1 cellular context compared by ENCODE assay signal in genomic region chr10:121927841-121928527, GRCh38.
A peak's percentile ranks its signal among the peaks of the same experiment; 100 is the strongest.
TF ChIP-seq lines count a peak whose summit lies in the region.

ATE1 (minus strand) TSS chr10:121928031; CDS start chr10:121927949, 82 bp downstream.

TF ChIP-seq in K562, 482 proteins besides CTCF, POLR2A, EP300 and RAD21 (continued from another document):
- TF ChIP-seq MYC (IDR thresholded peaks at IDR 0.05; ENCODE audit: low read depth, low read length): 0 out of 2 replicates have a peak, but pooled peaks have one; percentile 26
- no peak for TF ChIP-seq MYC (CRISPR knock-in tag; IDR thresholded peaks at IDR 0.05; ENCODE audit: borderline replicate concordance, low read depth)
- TF ChIP-seq, protein P1, sequence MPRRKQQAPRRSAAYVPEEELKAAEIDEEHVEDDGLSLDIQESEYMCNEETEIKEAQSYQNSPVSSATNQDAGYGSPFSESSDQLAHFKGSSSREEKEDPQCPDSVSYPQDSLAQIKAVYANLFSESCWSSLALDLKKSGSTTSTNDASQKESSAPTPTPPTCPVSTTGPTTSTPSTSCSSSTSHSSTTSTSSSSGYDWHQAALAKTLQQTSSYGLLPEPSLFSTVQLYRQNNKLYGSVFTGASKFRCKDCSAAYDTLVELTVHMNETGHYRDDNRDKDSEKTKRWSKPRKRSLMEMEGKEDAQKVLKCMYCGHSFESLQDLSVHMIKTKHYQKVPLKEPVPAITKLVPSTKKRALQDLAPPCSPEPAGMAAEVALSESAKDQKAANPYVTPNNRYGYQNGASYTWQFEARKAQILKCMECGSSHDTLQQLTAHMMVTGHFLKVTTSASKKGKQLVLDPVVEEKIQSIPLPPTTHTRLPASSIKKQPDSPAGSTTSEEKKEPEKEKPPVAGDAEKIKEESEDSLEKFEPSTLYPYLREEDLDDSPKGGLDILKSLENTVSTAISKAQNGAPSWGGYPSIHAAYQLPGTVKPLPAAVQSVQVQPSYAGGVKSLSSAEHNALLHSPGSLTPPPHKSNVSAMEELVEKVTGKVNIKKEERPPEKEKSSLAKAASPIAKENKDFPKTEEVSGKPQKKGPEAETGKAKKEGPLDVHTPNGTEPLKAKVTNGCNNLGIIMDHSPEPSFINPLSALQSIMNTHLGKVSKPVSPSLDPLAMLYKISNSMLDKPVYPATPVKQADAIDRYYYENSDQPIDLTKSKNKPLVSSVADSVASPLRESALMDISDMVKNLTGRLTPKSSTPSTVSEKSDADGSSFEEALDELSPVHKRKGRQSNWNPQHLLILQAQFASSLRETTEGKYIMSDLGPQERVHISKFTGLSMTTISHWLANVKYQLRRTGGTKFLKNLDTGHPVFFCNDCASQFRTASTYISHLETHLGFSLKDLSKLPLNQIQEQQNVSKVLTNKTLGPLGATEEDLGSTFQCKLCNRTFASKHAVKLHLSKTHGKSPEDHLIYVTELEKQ (CRISPR knock-in tag; IDR thresholded peaks at IDR 0.05): no peak
- TF ChIP-seq MTA2 (IDR thresholded peaks at IDR 0.05; ENCODE audit: low read depth): no peak
- TF ChIP-seq ZNF639 (CRISPR knock-in tag; conservative IDR thresholded peaks at IDR 0.05 in 1 of 2, IDR thresholded peaks at IDR 0.05 in 1 of 2): peak in 1 of 2 experiments; percentile 91; a peak in 2 of 4 replicates
- no peak for TF ChIP-seq KLF16 (IDR thresholded peaks at IDR 0.05)
- TF ChIP-seq NCOA1 (IDR thresholded peaks at IDR 0.05; ENCODE audit: low read depth): peak; percentile 42; the same call in 1 of the 2 replicates
- TF ChIP-seq ETS2 (tag; IDR thresholded peaks at IDR 0.05; ENCODE audit: borderline replicate concordance, poor library complexity, severe bottlenecking): no peak
- TF ChIP-seq KAT7 (CRISPR knock-in tag; IDR thresholded peaks at IDR 0.05; ENCODE audit: borderline replicate concordance): peak; percentile 48; the same call in 1 of the 2 replicates
- TF ChIP-seq C11orf30 (IDR thresholded peaks at IDR 0.05; ENCODE audit: low read depth): 0 out of 2 replicates have a peak, but pooled peaks have one; percentile 5
- peak; percentile 52 for TF ChIP-seq PCBP1 (IDR thresholded peaks at IDR 0.05; ENCODE audit: low read depth, low read length, poor library complexity, severe bottlenecking)
- TF ChIP-seq PATZ1 (CRISPR knock-in tag; IDR thresholded peaks at IDR 0.05; ENCODE audit: borderline replicate concordance): no peak
- no peak for TF ChIP-seq TEAD1 (CRISPR knock-in tag; IDR thresholded peaks at IDR 0.05)
- peak; percentile 92 for TF ChIP-seq RBFOX2 (IDR thresholded peaks at IDR 0.05; ENCODE audit: low read depth, low read length)
- TF ChIP-seq ZNF311 (CRISPR knock-in tag; IDR thresholded peaks at IDR 0.05): no peak
- TF ChIP-seq, protein P2, sequence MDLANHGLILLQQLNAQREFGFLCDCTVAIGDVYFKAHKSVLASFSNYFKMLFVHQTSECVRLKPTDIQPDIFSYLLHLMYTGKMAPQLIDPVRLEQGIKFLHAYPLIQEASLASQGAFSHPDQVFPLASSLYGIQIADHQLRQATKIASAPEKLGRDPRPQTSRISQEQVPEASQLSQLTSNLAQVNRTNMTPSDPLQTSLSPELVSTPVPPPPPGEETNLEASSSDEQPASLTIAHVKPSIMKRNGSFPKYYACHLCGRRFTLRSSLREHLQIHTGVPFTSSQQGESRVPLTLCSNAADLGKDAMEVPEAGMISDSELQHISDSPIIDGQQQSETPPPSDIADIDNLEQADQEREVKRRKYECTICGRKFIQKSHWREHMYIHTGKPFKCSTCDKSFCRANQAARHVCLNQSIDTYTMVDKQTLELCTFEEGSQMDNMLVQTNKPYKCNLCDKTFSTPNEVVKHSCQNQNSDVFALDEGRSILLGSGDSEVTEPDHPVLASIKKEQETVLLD (IDR thresholded peaks at IDR 0.05): no peak
